In the genomic region with DNA sequence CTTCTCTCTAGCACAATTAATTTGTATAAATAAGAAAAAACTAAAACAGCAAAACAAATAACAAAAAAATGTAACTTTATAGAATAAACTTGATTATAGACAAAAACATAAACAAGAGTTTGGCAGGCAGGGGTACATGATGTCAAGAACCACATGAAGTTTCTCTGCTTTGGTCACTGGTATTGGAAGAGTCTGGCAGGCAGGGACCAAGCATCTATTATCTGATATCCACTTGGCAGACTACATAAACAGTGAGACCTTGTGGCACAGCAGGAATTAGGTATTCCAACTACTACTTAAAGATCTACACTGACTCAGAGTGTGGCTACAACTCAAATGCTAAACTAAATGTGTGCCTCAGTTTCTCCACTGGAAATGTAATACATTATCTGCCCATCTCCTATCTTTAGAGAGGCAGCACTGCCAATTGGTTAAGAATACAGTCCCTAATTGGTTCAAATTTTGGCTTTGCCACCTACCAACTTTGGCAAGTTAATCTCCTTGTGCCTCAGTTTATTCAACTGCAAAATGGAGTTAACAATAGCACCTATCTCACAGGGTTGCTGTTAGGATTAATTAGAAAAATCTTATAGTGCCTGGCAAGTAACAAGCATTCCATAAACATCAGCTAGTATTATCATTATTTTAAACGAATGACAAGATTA, we compare ENCODE assay signal across 10 cellular contexts. TPM values are rescaled to one million over a fixed set of nuclear protein-coding genes. Genes with fewer than 3 reads are reported as not detected.
A peak's percentile ranks its signal among the peaks of the same experiment; 100 is the strongest.
DNase-seq lines count a peak whose midpoint lies in the region; ATAC-seq and TF ChIP-seq lines count a peak whose summit lies in the region.
"Had no signal": no experiment of that assay in that cellular context is flagged by ENCODE, and none has a peak within 500 bp of the region (broad histone marks: within the 10 kb centered on the region; RNA-seq: fewer than 3 reads in every experiment).

No MANE protein-coding gene starts in this region.

- peaks cover 88% of the 10 kb centered on the region for H3K79me2 ChIP-seq in GM23248 (ENCODE audit: insufficient read depth)
- H3K79me2 ChIP-seq in PC-3 (ENCODE audit: low read length), result peaks cover 97% of the 10 kb centered on the region

- H3K9ac ChIP-seq in GM23248, result no peak overlapping the region
- peak overlapping the region; percentile 94 for H3K9ac ChIP-seq in PC-3 (ENCODE audit: low read length)

- H3K4me3 ChIP-seq in GM23248 (peak overlapping the region; percentile 88), PC-3 (ENCODE audit: low read length) (peak overlapping the region; percentile 92), sigmoid colon (peak overlapping the region; percentile 90 to 97 (median 93))

- peak overlapping the region; percentile 85 for H3K4me2 ChIP-seq in GM23248 (ENCODE audit: unreplicated experiment)
- peak overlapping the region; percentile 85 for H3K4me2 ChIP-seq in PC-3 (ENCODE audit: low read length)

- H3K36me3 ChIP-seq in GM23248 (ENCODE audit: low read depth), result no peaks in the 10 kb centered on the region
- no peaks in the 10 kb centered on the region; the same call in 1 of the 2 replicates for H3K36me3 ChIP-seq in PC-3 (ENCODE audit: low read depth, low read length)
- H3K36me3 ChIP-seq in sigmoid colon, result no peaks in the 10 kb centered on the region

- H3K9me2 ChIP-seq in GM23248 (ENCODE audit: insufficient read depth), result no peaks in the 10 kb centered on the region
- no peaks in the 10 kb centered on the region for H3K9me2 ChIP-seq in PC-3 (replicated peaks; ENCODE audit: low read length)

- H3K27ac ChIP-seq in GM23248 (peak overlapping the region; percentile 14; the same call in 1 of the 2 replicates), PC-3 (ENCODE audit: low read length) (no peak overlapping the region), sigmoid colon (peak overlapping the region in 3 of 4 donors; percentile 98 to 99 (median 99))

- H3K27me3 ChIP-seq in GM23248 (replicated peaks; ENCODE audit: insufficient read depth) (no peaks in the 10 kb centered on the region), PC-3 (ENCODE audit: low read length) (no peaks in the 10 kb centered on the region), sigmoid colon (no peaks in the 10 kb centered on the region)

- ATAC-seq in PC-3, result no peak
- ATAC-seq in HG03159 (IDR thresholded peaks at IDR 0.05; ENCODE audit: unreplicated experiment), result no peak
- ATAC-seq: natural killer cell treated with Interleukin-12 subunit alpha and Interleukin-12 subunit beta and Interleukin-15 and Interleukin-18, amount 100 ng/mL, for 72 hours had no signal

- H2AFZ ChIP-seq in GM23248 (no peak overlapping the region), PC-3 (ENCODE audit: low read length) (no peak overlapping the region)

- H3F3A ChIP-seq in GM23248 (ENCODE audit: insufficient read depth), result peaks cover 65% of the 10 kb centered on the region
- H3F3A ChIP-seq in PC-3 (ENCODE audit: low read length, unreplicated experiment), result no peaks in the 10 kb centered on the region

- H3K4me1 ChIP-seq in GM23248 (ENCODE audit: insufficient read depth), result peaks cover 65% of the 10 kb centered on the region
- peaks cover 70% of the 10 kb centered on the region for H3K4me1 ChIP-seq in PC-3 (ENCODE audit: insufficient read depth, low read length)
- peaks cover 0 to 71% (median 62%) of the 10 kb centered on the region in 4 donors for H3K4me1 ChIP-seq in sigmoid colon

- H3K4me3 Mint-ChIP-seq in activated T-helper 2 cell treated with anti-CD3 and anti-CD28 coated beads, Interferon-gamma antibody, Interleukin-2, Interleukin-4, amounts not matched to agents 10 μg/mL and 5 μg/mL and 100 μg/mL, durations not matched to agents 14 hours and 24 hours and 36 hours (ENCODE audit: low read depth), result no peak overlapping the region

- CTCF ChIA-PET in PC-3 (lab: Charles Lee), result no interaction called here

- no peak overlapping the region for H3K27ac Mint-ChIP-seq in activated T-helper 2 cell treated with anti-CD3 and anti-CD28 coated beads, Interferon-gamma antibody, Interleukin-2, Interleukin-4, amounts not matched to agents 10 μg/mL and 5 μg/mL and 100 μg/mL, durations not matched to agents 14 hours and 24 hours and 36 hours
- H3K27ac Mint-ChIP-seq: H9 had no signal

- TF ChIP-seq CTCF in PC-3 (conservative IDR thresholded peaks at IDR 0.05; ENCODE audit: low read depth, low read length) (no peak), sigmoid colon (IDR thresholded peaks at IDR 0.05) (no peak)

- H3K9me3 Mint-ChIP-seq in activated T-helper 2 cell treated with anti-CD3 and anti-CD28 coated beads, Interferon-gamma antibody, Interleukin-2, Interleukin-4, amounts not matched to agents 10 μg/mL and 5 μg/mL and 100 μg/mL, durations not matched to agents 14 hours and 24 hours and 36 hours, result no peaks in the 10 kb centered on the region
- H3K9me3 Mint-ChIP-seq: H9; natural killer cell treated with Interleukin-12 subunit alpha and Interleukin-12 subunit beta and Interleukin-15 and Interleukin-18, amount 100 ng/mL, for 72 hours had no signal

- in situ Hi-C loops in GM23248 (cut with MboI), result no loop called here

- peaks cover 49% of the 10 kb centered on the region for H3K4me1 Mint-ChIP-seq in activated T-helper 2 cell treated with anti-CD3 and anti-CD28 coated beads, Interferon-gamma antibody, Interleukin-2, Interleukin-4, amounts not matched to agents 10 μg/mL and 5 μg/mL and 100 μg/mL, durations not matched to agents 14 hours and 24 hours and 36 hours (ENCODE audit: low read depth)

- no peaks in the 10 kb centered on the region for H3K9me3 ChIP-seq in GM23248 (ENCODE audit: low read depth)
- H3K9me3 ChIP-seq in PC-3 (ENCODE audit: low read length), result no peaks in the 10 kb centered on the region
- H3K9me3 ChIP-seq in sigmoid colon, result no peaks in the 10 kb centered on the region

- TF ChIP-seq POLR2A in sigmoid colon (IDR thresholded peaks at IDR 0.05), result no peak

- peaks cover 8% of the 10 kb centered on the region for H3K36me3 Mint-ChIP-seq in activated T-helper 2 cell treated with anti-CD3 and anti-CD28 coated beads, Interferon-gamma antibody, Interleukin-2, Interleukin-4, amounts not matched to agents 10 μg/mL and 5 μg/mL and 100 μg/mL, durations not matched to agents 14 hours and 24 hours and 36 hours (ENCODE audit: low read depth)
- H3K36me3 Mint-ChIP-seq: natural killer cell treated with Interleukin-12 subunit alpha and Interleukin-12 subunit beta and Interleukin-15 and Interleukin-18, amount 100 ng/mL, for 72 hours had no signal

- POLR2A ChIA-PET in PC-3 (lab: Charles Lee; ENCODE audit: unreplicated experiment), result no interaction called here

- intact Hi-C loops in PC-3 (cut with micrococcal nuclease) (loop anchor here (5.0 to 10.0 kb wide), 2 partner anchors 37 to 210 kb away; no protein-coding TSS in a partner anchor), sigmoid colon (cut with DNase I) (loop anchor here (10.0 kb wide), 1 partner anchor 340 kb away; a partner anchor contains a TSS)
- intact Hi-C loops in activated T-helper 2 cell treated with anti-CD3 and anti-CD28 coated beads, Interferon-gamma antibody, Interleukin-2, Interleukin-4, amounts not matched to agents 10 μg/mL and 5 μg/mL and 100 μg/mL, durations not matched to agents 14 hours and 24 hours and 36 hours (cut with micrococcal nuclease), result loop anchor here (10.0 kb wide), 1 partner anchor 310 kb away; a partner anchor contains a TSS

- BruUV-seq in PC-3 (replicated peaks; lab: Mats Ljungman, UMichigan), result no TSS peak

- no peak for TF ChIP-seq EP300 in sigmoid colon (IDR thresholded peaks at IDR 0.05)

- H3K27me3 Mint-ChIP-seq in activated T-helper 2 cell treated with anti-CD3 and anti-CD28 coated beads, Interferon-gamma antibody, Interleukin-2, Interleukin-4, amounts not matched to agents 10 μg/mL and 5 μg/mL and 100 μg/mL, durations not matched to agents 14 hours and 24 hours and 36 hours (ENCODE audit: low read depth), result no peaks in the 10 kb centered on the region
- H3K27me3 Mint-ChIP-seq: natural killer cell treated with Interleukin-12 subunit alpha and Interleukin-12 subunit beta and Interleukin-15 and Interleukin-18, amount 100 ng/mL, for 72 hours had no signal

- 57 to 73% methylated on average over 1 of the region's 1 CpG for WGBS in GM23248 (ENCODE audit: low coverage in 1 of 2, low lambda C conversion rate in 2 of 2, missing lambda C conversion rate in 2 of 2), 2 experiments
- WGBS in sigmoid colon, 2 donors, result 79 to 82% methylated on average over 1 of the region's 1 CpG

- peak; percentile 27 for DNase-seq in GM23248
- DNase-seq in PC-3, result no peak
- DNase-seq in fibroblast of peridontal ligament (ENCODE audit: extremely low read depth), result peak; percentile 34
- DNase-seq in sigmoid colon, result no peak
- no peak for DNase-seq in dedifferentiated amniotic fluid mesenchymal stem cell (ENCODE audit: extremely low spot score)
- no peak for DNase-seq in germinal center (ENCODE audit: low spot score)
- no peak for DNase-seq in activated T-helper 2 cell treated with anti-CD3 and anti-CD28 coated beads, Interferon-gamma antibody, Interleukin-2, Interleukin-4, amounts not matched to agents 10 μg/mL and 5 μg/mL and 100 μg/mL, durations not matched to agents 14 hours and 24 hours and 36 hours (ENCODE audit: low spot score)
- DNase-seq: H9 had no signal

- peaks cover 17% of the 10 kb centered on the region; the same call in 1 of the 2 replicates for H4K20me1 ChIP-seq in GM23248 (ENCODE audit: insufficient read depth)
- peaks cover 69% of the 10 kb centered on the region for H4K20me1 ChIP-seq in PC-3 (ENCODE audit: low read length)

RNA-seq across cellular contexts. Expression of a gene that starts 2.7 kb away (rescaled TPM):
- total RNA-seq in GM23248 (2014; rRNA removed; shearing (Covaris generic)), result 32.0 and 44.0 TPM in 2 replicates
- polyA plus RNA-seq in GM23248 (2016; fragmentation: Nextera tagmentation; extraction: Ambion mirVana) (9.4 and 9.9 TPM in 2 replicates), sigmoid colon (10 to 100 TPM in 2 of 3 donors, 1 to 10 TPM in 1; 8.0 to 12.6 (median 12.3) TPM)
- total RNA-seq in PC-3 (2014; rRNA removed) (81.1 and 97.4 TPM in 2 replicates), sigmoid colon (10 to 100 TPM; 72.1 to 96.8 (median 77.4) TPM)
- 19.3 and 22.7 TPM in 2 replicates for total RNA-seq in activated T-helper 2 cell treated with anti-CD3 and anti-CD28 coated beads, Interferon-gamma antibody, Interleukin-2, Interleukin-4, amounts not matched to agents 10 μg/mL and 5 μg/mL and 100 μg/mL, durations not matched to agents 14 hours and 24 hours and 36 hours

Comparison
In these comparisons a context has a peak if more than half of its experiments do, and no peak if none do; other contexts are left out.
1. DNase-seq: peak in GM23248 (single experiment) and fibroblast of peridontal ligament (single experiment); none in PC-3 (single experiment), sigmoid colon (single experiment), dedifferentiated amniotic fluid mesenchymal stem cell (single experiment), germinal center (single experiment) and activated T-helper 2 cell treated with anti-CD3 and anti-CD28 coated beads, Interferon-gamma antibody, Interleukin-2, Interleukin-4, amounts not matched to agents 10 μg/mL and 5 μg/mL and 100 μg/mL, durations not matched to agents 14 hours and 24 hours and 36 hours (single experiment).
2. Peak in every context shown above with its lines, with median percentiles within 50 percentile points of each other: H3K4me3 ChIP-seq.